In genomic region chr17:40191237-40192208, GRCh38 we compare ENCODE assay signal across 8 cellular contexts. TPM values are rescaled to one million over a fixed set of nuclear protein-coding genes. Genes with fewer than 3 reads are reported as not detected.
A peak's percentile ranks its signal among the peaks of the same experiment; 100 is the strongest.
DNase-seq lines count a peak whose midpoint lies in the region; ATAC-seq and TF ChIP-seq lines count a peak whose summit lies in the region.

No MANE protein-coding gene starts in this region.

- POLR2A ChIA-PET in BJ (lab: Charles Lee), result interaction anchor here (1.0 kb wide), 1 partner anchor 226 kb away, joined by 3 read pairs; the partner anchor contains the start of gene TOP2A

- CTCF ChIA-PET in BJ (lab: Yijun Ruan, JAX), result interaction anchor here (0.5 to 6.3 kb wide), 27 partner anchors 10 to 949 kb away, joined by 3 to 63 read pairs (median 4); partner anchors contain the start of genes CASC3 and MED24

- peak; percentile 91 for TF ChIP-seq CTCF in BJ (IDR thresholded peaks at IDR 0.05; ENCODE audit: insufficient read depth, low read depth, low read length)
- TF ChIP-seq CTCF in astrocyte of the cerebellum (IDR thresholded peaks at IDR 0.05; ENCODE audit: low read depth, low read length, missing control alignments), result peak; percentile 79
- peak; percentile 84 for TF ChIP-seq CTCF in retinal pigment epithelial cell (conservative IDR thresholded peaks at IDR 0.05; ENCODE audit: low read depth, low read length)

- H3K4me3 ChIP-seq in BJ (ENCODE audit: low read depth, low read length) (peak overlapping the region; percentile 47), astrocyte of the cerebellum (ENCODE audit: low read depth, low read length) (peak overlapping the region; percentile 39), retinal pigment epithelial cell (ENCODE audit: low read length) (peak overlapping the region; percentile 51)
- H3K4me3 ChIP-seq in Jurkat, Clone E6-1 (ENCODE audit: low read length), result peak overlapping the region; percentile 56

- H3K27me3 ChIP-seq in BJ (ENCODE audit: control insufficient read depth, insufficient read depth, low read length), result no peaks in the 10 kb centered on the region

- in situ Hi-C loops in astrocyte of the cerebellum (cut with HindIII; ENCODE audit: low sequenced_read_pairs), result loop anchor here (5.0 kb wide), 2 partner anchors 89 to 106 kb away; partner anchors contain the start of gene NR1D1

- ATAC-seq in GM19324 (IDR thresholded peaks at IDR 0.05; ENCODE audit: low FRiP score, unreplicated experiment), result peak; percentile 61

- DNase-seq in BJ (ENCODE audit: low read depth), result no peak
- DNase-seq in Jurkat, Clone E6-1 (ENCODE audit: low read depth, low spot score), result peak; percentile 43
- peak; percentile 34 to 67 (median 49) for DNase-seq in T-helper 2 cell
- DNase-seq in astrocyte of the cerebellum (ENCODE audit: low read depth), result peak; percentile 42
- DNase-seq in hippocampal formation (lab: John Stamatoyannopoulos, UW), result peak; percentile 54 to 69
- no peak for DNase-seq in retinal pigment epithelial cell (ENCODE audit: low read depth)
- DNase-seq in NK-92 treated with Interleukin-12 subunit alpha and Interleukin-12 subunit beta, amount 100 ng/mL, for 24 hours (lab: John Stamatoyannopoulos, UW), result no peak

- peaks cover 1% of the 10 kb centered on the region for H3K36me3 ChIP-seq in BJ (ENCODE audit: control insufficient read depth, insufficient read depth, low read length)

RNA-seq across cellular contexts. Expression of gene RAPGEFL1, which starts 14.3 kb away (rescaled TPM):
- polyA plus RNA-seq in BJ (2011; rRNA removed), result 2.3 and 3.8 TPM in 2 replicates
- 2.7 and 3.6 TPM in 2 replicates for polyA minus RNA-seq in BJ (2011; rRNA and poly(A)+ RNA removed)
- 12.0 TPM for polyA plus RNA-seq in Jurkat, Clone E6-1 (2012; ENCODE audit: insufficient read depth, insufficient read length)

RNA-seq across cellular contexts. Expression of gene WIPF2, which starts 27.6 kb away (rescaled TPM):
- polyA plus RNA-seq in BJ (2011; rRNA removed), result 7.9 and 8.1 TPM in 2 replicates
- 6.6 and 7.1 TPM in 2 replicates for polyA minus RNA-seq in BJ (2011; rRNA and poly(A)+ RNA removed)
- polyA plus RNA-seq in Jurkat, Clone E6-1 (2012; ENCODE audit: insufficient read depth, insufficient read length), result 16.2 TPM

RNA-seq across cellular contexts. Expression of gene CASC3, which starts 51.2 kb away (rescaled TPM):
- 27.8 and 35.1 TPM in 2 replicates for polyA plus RNA-seq in BJ (2011; rRNA removed)
- polyA minus RNA-seq in BJ (2011; rRNA and poly(A)+ RNA removed), result 25.1 and 28.2 TPM in 2 replicates
- polyA plus RNA-seq in Jurkat, Clone E6-1 (2012; ENCODE audit: insufficient read depth, insufficient read length), result 72.0 TPM

Comparison
In these comparisons a context has a peak if more than half of its experiments do, and no peak if none do; other contexts are left out.
1. DNase-seq: peak in Jurkat, Clone E6-1 (single experiment), T-helper 2 cell (5 of 5), astrocyte of the cerebellum (single experiment) and hippocampal formation (2 of 2); none in BJ (single experiment), retinal pigment epithelial cell (single experiment) and NK-92 treated with Interleukin-12 subunit alpha and Interleukin-12 subunit beta, amount 100 ng/mL, for 24 hours (single experiment).
2. Peak in every context shown above with its lines, with median percentiles within 50 percentile points of each other: H3K4me3 ChIP-seq and CTCF ChIP-seq.